ENCODE assay signal across 1 cellular context in the genomic region with DNA sequence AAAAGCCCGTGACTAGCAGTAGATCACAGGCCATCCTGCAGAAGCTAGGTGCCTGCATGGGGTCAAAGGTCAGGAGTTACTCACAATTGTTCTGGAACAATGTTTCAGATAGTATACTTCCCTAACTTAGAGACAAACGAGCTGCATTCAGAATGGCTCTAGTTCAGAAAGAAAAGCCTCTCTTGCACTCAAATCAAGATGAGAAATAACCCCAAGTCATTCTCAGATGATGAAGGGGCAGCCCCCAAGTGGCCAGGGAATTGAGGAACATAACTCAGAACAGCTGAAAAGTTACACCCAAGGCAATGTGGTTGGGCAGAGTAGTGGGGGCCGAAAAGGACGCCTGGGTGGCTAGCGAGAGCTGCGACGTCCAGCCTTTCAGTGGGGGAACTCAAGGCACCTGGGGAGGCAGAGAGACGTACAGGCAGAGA.
A peak's percentile ranks its signal among the peaks of the same experiment; 100 is the strongest.
TF ChIP-seq lines count a peak whose summit lies in the region.

No MANE protein-coding gene starts in this region.

TF ChIP-seq in GM12878, 131 proteins besides CTCF, POLR2A, EP300 and RAD21 (continued from another document):
- TF ChIP-seq, protein P1, sequence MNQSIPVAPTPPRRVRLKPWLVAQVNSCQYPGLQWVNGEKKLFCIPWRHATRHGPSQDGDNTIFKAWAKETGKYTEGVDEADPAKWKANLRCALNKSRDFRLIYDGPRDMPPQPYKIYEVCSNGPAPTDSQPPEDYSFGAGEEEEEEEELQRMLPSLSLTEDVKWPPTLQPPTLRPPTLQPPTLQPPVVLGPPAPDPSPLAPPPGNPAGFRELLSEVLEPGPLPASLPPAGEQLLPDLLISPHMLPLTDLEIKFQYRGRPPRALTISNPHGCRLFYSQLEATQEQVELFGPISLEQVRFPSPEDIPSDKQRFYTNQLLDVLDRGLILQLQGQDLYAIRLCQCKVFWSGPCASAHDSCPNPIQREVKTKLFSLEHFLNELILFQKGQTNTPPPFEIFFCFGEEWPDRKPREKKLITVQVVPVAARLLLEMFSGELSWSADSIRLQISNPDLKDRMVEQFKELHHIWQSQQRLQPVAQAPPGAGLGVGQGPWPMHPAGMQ (IDR thresholded peaks at IDR 0.05; ENCODE audit: borderline replicate concordance): no peak
- TF ChIP-seq SREBF1 (IDR thresholded peaks at IDR 0.05; ENCODE audit: low read length) (no peak), YY1 (IDR thresholded peaks at IDR 0.05; ENCODE audit: low read depth, low read length) (no peak), CREB1 (IDR thresholded peaks at IDR 0.05; ENCODE audit: low read depth) (no peak), RELA (IDR thresholded peaks at IDR 0.05; ENCODE audit: borderline replicate concordance, partially characterized antibody) (no peak), MEF2B (IDR thresholded peaks at IDR 0.05; ENCODE audit: partially characterized antibody, poor library complexity, severe bottlenecking) (peak; percentile 87), CHD4 (IDR thresholded peaks at IDR 0.05) (no peak), BMI1 (IDR thresholded peaks at IDR 0.05; ENCODE audit: borderline replicate concordance) (no peak), HDAC2 (IDR thresholded peaks at IDR 0.05) (no peak), TBL1XR1 (IDR thresholded peaks at IDR 0.05; ENCODE audit: low read depth, low read length) (no peak), CEBPB (IDR thresholded peaks at IDR 0.05; ENCODE audit: borderline replicate concordance in 1 of 2, low read depth in 2 of 2, low read length in 2 of 2) (no peak), MEF2A (IDR thresholded peaks at IDR 0.05; ENCODE audit: insufficient read depth, low read depth, low read length) (no peak), SIN3A (IDR thresholded peaks at IDR 0.05; ENCODE audit: low read depth, low read length) (peak; percentile 55; the same call in 1 of the 2 replicates), RFX5 (IDR thresholded peaks at IDR 0.05; ENCODE audit: low read depth, low read length) (no peak)
- TF ChIP-seq, protein P2, sequence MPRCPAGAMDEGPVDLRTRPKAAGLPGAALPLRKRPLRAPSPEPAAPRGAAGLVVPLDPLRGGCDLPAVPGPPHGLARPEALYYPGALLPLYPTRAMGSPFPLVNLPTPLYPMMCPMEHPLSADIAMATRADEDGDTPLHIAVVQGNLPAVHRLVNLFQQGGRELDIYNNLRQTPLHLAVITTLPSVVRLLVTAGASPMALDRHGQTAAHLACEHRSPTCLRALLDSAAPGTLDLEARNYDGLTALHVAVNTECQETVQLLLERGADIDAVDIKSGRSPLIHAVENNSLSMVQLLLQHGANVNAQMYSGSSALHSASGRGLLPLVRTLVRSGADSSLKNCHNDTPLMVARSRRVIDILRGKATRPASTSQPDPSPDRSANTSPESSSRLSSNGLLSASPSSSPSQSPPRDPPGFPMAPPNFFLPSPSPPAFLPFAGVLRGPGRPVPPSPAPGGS (IDR thresholded peaks at IDR 0.05; ENCODE audit: borderline replicate concordance, insufficient read depth, low read depth, low read length, poor library complexity, severe bottlenecking): peak; percentile 94
- TF ChIP-seq, protein P3, sequence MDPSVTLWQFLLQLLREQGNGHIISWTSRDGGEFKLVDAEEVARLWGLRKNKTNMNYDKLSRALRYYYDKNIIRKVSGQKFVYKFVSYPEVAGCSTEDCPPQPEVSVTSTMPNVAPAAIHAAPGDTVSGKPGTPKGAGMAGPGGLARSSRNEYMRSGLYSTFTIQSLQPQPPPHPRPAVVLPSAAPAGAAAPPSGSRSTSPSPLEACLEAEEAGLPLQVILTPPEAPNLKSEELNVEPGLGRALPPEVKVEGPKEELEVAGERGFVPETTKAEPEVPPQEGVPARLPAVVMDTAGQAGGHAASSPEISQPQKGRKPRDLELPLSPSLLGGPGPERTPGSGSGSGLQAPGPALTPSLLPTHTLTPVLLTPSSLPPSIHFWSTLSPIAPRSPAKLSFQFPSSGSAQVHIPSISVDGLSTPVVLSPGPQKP (IDR thresholded peaks at IDR 0.05; ENCODE audit: low read depth, low read length): 0 out of 2 replicates have a peak, but pooled peaks have one; percentile 8
- TF ChIP-seq, protein P4, sequence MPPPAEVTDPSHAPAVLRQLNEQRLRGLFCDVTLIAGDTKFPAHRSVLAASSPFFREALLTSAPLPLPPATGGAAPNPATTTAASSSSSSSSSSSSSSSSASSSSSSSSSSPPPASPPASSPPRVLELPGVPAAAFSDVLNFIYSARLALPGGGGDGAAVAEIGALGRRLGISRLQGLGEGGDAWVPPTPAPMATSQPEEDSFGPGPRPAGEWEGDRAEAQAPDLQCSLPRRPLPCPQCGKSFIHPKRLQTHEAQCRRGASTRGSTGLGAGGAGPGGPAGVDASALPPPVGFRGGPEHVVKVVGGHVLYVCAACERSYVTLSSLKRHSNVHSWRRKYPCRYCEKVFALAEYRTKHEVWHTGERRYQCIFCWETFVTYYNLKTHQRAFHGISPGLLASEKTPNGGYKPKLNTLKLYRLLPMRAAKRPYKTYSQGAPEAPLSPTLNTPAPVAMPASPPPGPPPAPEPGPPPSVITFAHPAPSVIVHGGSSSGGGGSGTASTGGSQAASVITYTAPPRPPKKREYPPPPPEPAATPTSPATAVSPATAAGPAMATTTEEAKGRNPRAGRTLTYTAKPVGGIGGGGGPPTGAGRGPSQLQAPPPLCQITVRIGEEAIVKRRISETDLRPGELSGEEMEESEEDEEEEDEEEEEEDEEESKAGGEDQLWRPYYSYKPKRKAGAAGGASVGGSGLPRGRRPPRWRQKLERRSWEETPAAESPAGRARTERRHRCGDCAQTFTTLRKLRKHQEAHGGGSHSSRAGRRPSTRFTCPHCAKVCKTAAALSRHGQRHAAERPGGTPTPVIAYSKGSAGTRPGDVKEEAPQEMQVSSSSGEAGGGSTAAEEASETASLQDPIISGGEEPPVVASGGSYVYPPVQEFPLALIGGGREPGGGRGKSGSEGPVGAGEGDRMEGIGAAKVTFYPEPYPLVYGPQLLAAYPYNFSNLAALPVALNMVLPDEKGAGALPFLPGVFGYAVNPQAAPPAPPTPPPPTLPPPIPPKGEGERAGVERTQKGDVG (CRISPR knock-in tag; IDR thresholded peaks at IDR 0.05): no peak
